ENCODE assay signal across 14 cellular contexts in the genomic region with DNA sequence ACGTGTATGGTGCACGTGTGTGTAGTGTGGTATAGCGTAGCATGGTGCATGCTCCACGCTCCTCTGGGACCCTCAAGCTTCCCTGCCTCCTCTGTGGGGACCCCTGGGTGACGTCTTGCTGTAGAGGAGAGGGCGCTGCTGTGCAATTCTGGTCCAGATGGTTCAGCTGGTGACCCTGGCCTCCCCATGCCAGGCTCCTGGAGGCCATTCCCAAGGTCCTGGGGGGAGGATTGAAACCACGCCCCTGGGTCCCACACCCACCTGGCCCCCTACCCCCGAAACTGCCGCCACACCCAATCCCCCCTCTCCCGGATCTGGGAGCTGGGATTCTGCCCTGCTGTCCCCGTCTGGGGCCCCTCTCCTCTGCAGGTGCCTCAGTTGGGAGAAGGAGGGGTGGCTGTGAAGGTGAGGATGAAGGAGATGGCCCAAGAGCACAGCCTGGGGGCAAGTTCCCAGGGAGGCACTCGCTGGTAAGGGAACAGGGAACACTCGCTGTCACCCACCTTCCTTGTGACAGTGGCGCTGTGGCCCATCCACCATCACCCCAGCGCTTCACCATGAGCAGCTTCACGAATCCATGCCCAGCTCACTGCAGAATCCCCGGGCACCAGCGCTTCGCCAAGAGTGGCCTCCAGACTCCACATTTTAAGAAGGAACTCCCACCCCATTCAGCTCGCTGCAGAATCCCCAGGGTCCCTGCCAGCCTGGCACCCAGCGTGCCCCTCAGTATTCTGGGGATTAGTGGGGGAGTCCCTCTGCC. TPM values are rescaled to one million over a fixed set of nuclear protein-coding genes. Genes with fewer than 3 reads are reported as not detected.
DNase-seq lines count a peak whose midpoint lies in the region; ATAC-seq, FAIRE-seq and TF ChIP-seq lines count a peak whose summit lies in the region.
"Had no signal": no experiment of that assay in that cellular context is flagged by ENCODE, and none has a peak within 500 bp of the region (broad histone marks: within the 10 kb centered on the region; RNA-seq: fewer than 3 reads in every experiment).

No MANE protein-coding gene starts in this region.

- no peaks in the 10 kb centered on the region for H3K9me3 ChIP-seq in RWPE2 (ENCODE audit: severe bottlenecking)
- H3K9me3 ChIP-seq in kidney (ENCODE audit: control insufficient read depth in 1 of 2, low read length in 2 of 2): no peaks in the 10 kb centered on the region
- H3K9me3 ChIP-seq in spleen: no peaks in the 10 kb centered on the region

- H3K27me3 ChIP-seq in RWPE2 (ENCODE audit: insufficient read depth, poor library complexity, severe bottlenecking) (no peaks in the 10 kb centered on the region), spleen (replicated peaks in 1 of 7) (no peaks in the 10 kb centered on the region)

- 87 to 98% (median 94%) methylated on average over 12 to 21 of the region's 21 CpGs for WGBS in spleen, 5 donors

- no peak for TF ChIP-seq POLR2A in spleen (IDR thresholded peaks at IDR 0.05)

- H3K27ac Mint-ChIP-seq in activated T-cell treated with anti-CD3 and anti-CD28 coated beads, Interleukin-2, amount 50 U/mL, for 24 hours: no peak overlapping the region
- H3K27ac Mint-ChIP-seq: activated CD4-positive, alpha-beta memory T cell treated with anti-CD3 and anti-CD28 coated beads for 36 hours; activated naive CD4-positive, alpha-beta T cell treated with anti-CD3 and anti-CD28 coated beads, Interleukin-2, amount 50 U/mL, for 72 hours had no signal

- H3K4me3 Mint-ChIP-seq in activated T-cell treated with anti-CD3 and anti-CD28 coated beads, Interleukin-2, amount 50 U/mL, for 24 hours: no peak overlapping the region
- H3K4me3 Mint-ChIP-seq: activated CD4-positive, alpha-beta memory T cell treated with anti-CD3 and anti-CD28 coated beads for 36 hours; neural crest cell had no signal

- no peaks in the 10 kb centered on the region for H3K4me1 ChIP-seq in RWPE2 (ENCODE audit: insufficient read depth, poor library complexity, severe bottlenecking)
- H3K4me1 ChIP-seq in kidney (ENCODE audit: control insufficient read depth in 1 of 2, insufficient read depth in 1 of 2, low read depth in 1 of 2, low read length in 2 of 2): no peaks in the 10 kb centered on the region
- peaks cover 0 to 23% (median 9%) of the 10 kb centered on the region in 6 donors for H3K4me1 ChIP-seq in spleen

- FAIRE-seq in kidney (lab: Jason Lieb, UNC): no peak

- TF ChIP-seq CTCF in RWPE2 (IDR thresholded peaks at IDR 0.05; ENCODE audit: poor library complexity, severe bottlenecking) (no peak), kidney (IDR thresholded peaks at IDR 0.05; ENCODE audit: borderline replicate concordance, extremely low read depth, insufficient read depth) (no peak), spleen (IDR thresholded peaks at IDR 0.05 in 8 of 11, conservative IDR thresholded peaks at IDR 0.05 in 3 of 11) (no peak)

- H3K9ac ChIP-seq in kidney (ENCODE audit: low read length in 2 of 2): no peak overlapping the region
- H3K9ac ChIP-seq: KMS-11 had no signal

- DNase-seq in activated T-cell treated with anti-CD3 and anti-CD28 coated beads, Interleukin-2, amount 50 U/mL, for 24 hours: peak; percentile 22
- DNase-seq in activated T-cell treated with anti-CD3 and anti-CD28 coated beads, Interleukin-2, amount 50 U/mL, for 1 hour: no peak
- DNase-seq in RWPE2 (ENCODE audit: low spot score) (peak; percentile 43), kidney (peak; percentile 68), spleen (peak; percentile 53), DMS53 (lab: John Stamatoyannopoulos, UW) (no peak)
- DNase-seq: activated CD4-positive, alpha-beta memory T cell treated with anti-CD3 and anti-CD28 coated beads for 36 hours; C1 segment of cervical spinal cord; NCI-H69 had no signal

- H3K4me1 Mint-ChIP-seq in activated T-cell treated with anti-CD3 and anti-CD28 coated beads, Interleukin-2, amount 50 U/mL, for 24 hours (ENCODE audit: low read depth): peaks cover 2% of the 10 kb centered on the region

- peaks cover 68% of the 10 kb centered on the region for H3K36me3 Mint-ChIP-seq in activated T-cell treated with anti-CD3 and anti-CD28 coated beads, Interleukin-2, amount 50 U/mL, for 24 hours (ENCODE audit: low read depth)

- H3K27ac ChIP-seq in RWPE2 (ENCODE audit: poor library complexity, severe bottlenecking) (no peak overlapping the region), kidney (ENCODE audit: low read depth in 2 of 2, low read length in 2 of 2) (no peak overlapping the region), spleen (no peak overlapping the region)
- H3K27ac ChIP-seq: KMS-11 had no signal

- H3K27me3 Mint-ChIP-seq in activated T-cell treated with anti-CD3 and anti-CD28 coated beads, Interleukin-2, amount 50 U/mL, for 24 hours: no peaks in the 10 kb centered on the region
- H3K27me3 Mint-ChIP-seq: activated CD4-positive, alpha-beta memory T cell treated with anti-CD3 and anti-CD28 coated beads for 36 hours had no signal

- H3K9me3 Mint-ChIP-seq in activated T-cell treated with anti-CD3 and anti-CD28 coated beads, Interleukin-2, amount 50 U/mL, for 24 hours: no peaks in the 10 kb centered on the region
- H3K9me3 Mint-ChIP-seq: activated CD4-positive, alpha-beta memory T cell treated with anti-CD3 and anti-CD28 coated beads for 36 hours; activated naive CD4-positive, alpha-beta T cell treated with anti-CD3 and anti-CD28 coated beads, Interleukin-2, amount 50 U/mL, for 72 hours; neural crest cell had no signal

- ATAC-seq in RWPE2 (ENCODE audit: low read depth): no peak
- ATAC-seq in GM18907 (IDR thresholded peaks at IDR 0.05; ENCODE audit: unreplicated experiment): no peak
- no peak for ATAC-seq in HG02798 (IDR thresholded peaks at IDR 0.05; ENCODE audit: poor library complexity, unreplicated experiment)

- H3K36me3 ChIP-seq in RWPE2 (ENCODE audit: low read depth): peaks cover 49% of the 10 kb centered on the region
- peaks cover 12 to 16% of the 10 kb centered on the region in 2 donors for H3K36me3 ChIP-seq in kidney (ENCODE audit: control insufficient read depth in 1 of 2, insufficient read depth in 2 of 2, low read length in 2 of 2)
- peaks cover 2 to 75% (median 54%) of the 10 kb centered on the region in 6 donors for H3K36me3 ChIP-seq in spleen

- H3K4me3 ChIP-seq in RWPE2 (ENCODE audit: severe bottlenecking) (no peak overlapping the region), kidney (ENCODE audit: low read length in 2 of 2) (no peak overlapping the region), spleen (no peak overlapping the region)

- intact Hi-C loops in kidney (cut with DNase I) (no loop called here), spleen (cut with DNase I; ENCODE audit: low total_unique reads) (no loop called here)

RNA-seq across cellular contexts. Expression of gene WDR4, which starts 38.0 kb away (rescaled TPM):
- total RNA-seq in kidney (20.4 TPM), spleen (10 to 100 TPM; 11.2 to 31.3 (median 20.7) TPM)
- polyA plus RNA-seq in kidney (ENCODE audit: insufficient read depth, low read depth, low replicate concordance) (4.8 TPM), spleen (10 to 100 TPM in 2 of 3 donors, 1 to 10 TPM in 1; 6.1 to 17.4 (median 11.6) TPM)

RNA-seq across cellular contexts. Expression of gene NDUFV3, which starts 51.8 kb away (rescaled TPM):
- total RNA-seq in kidney (29.6 TPM), spleen (10 to 100 TPM; 27.2 to 38.8 (median 37.1) TPM)
- polyA plus RNA-seq in kidney (ENCODE audit: insufficient read depth, low read depth, low replicate concordance) (37.0 TPM), spleen (10 to 100 TPM; 12.0 to 18.7 (median 12.1) TPM)

Comparison
In these comparisons a context has a peak if more than half of its experiments do, and no peak if none do; other contexts are left out.
1. DNase-seq: peak in activated T-cell treated with anti-CD3 and anti-CD28 coated beads, Interleukin-2, amount 50 U/mL, for 24 hours (single experiment), RWPE2 (single experiment), kidney (single experiment) and spleen (single experiment); none in activated T-cell treated with anti-CD3 and anti-CD28 coated beads, Interleukin-2, amount 50 U/mL, for 1 hour (single experiment) and DMS53 (single experiment).